Comparison of ENCODE assay signal across 12 cellular contexts in the genomic region with DNA sequence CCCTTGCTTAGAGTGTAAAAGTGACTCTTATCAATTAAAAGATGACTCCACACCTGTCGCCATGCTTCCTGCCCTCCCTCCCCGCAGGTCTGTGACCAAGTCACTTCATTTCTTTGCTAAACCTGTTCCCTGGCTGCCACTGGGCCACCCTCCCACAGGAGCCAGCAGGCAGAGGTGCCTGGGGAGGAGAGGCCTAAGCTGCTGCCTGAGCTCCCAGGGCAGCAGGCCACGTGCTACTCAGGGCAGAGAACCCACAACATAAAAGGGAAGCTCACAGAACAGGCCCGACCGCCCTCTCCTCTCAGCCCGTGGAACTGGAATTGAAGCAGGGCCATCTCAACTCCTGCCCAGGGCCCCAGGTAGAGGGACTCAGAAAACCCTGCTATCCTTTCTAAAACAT. TPM values are rescaled to one million over a fixed set of nuclear protein-coding genes. Genes with fewer than 3 reads are reported as not detected.
A peak's percentile ranks its signal among the peaks of the same experiment; 100 is the strongest.
DNase-seq lines count a peak whose midpoint lies in the region; ATAC-seq, FAIRE-seq and TF ChIP-seq lines count a peak whose summit lies in the region.
"Had no signal": no experiment of that assay in that cellular context is flagged by ENCODE, and none has a peak within 500 bp of the region (broad histone marks: within the 10 kb centered on the region; RNA-seq: fewer than 3 reads in every experiment).

No MANE protein-coding gene starts in this region.

- no peak overlapping the region for H3K4me3 Mint-ChIP-seq in activated T-cell treated with anti-CD3 and anti-CD28 coated beads, Interleukin-2, amount 50 U/mL, for 24 hours
- peak overlapping the region in 1 of 2 donors; percentile 43 for H3K4me3 Mint-ChIP-seq in activated T-cell treated with anti-CD3 and anti-CD28 coated beads, Interleukin-2, amount 50 U/mL, for 72 hours

- no peak for FAIRE-seq in K562 (lab: Jason Lieb, UNC)
- FAIRE-seq: GM18507 had no signal

- H3K9me3 Mint-ChIP-seq in activated T-cell treated with anti-CD3 and anti-CD28 coated beads, Interleukin-2, amount 50 U/mL, for 24 hours: no peaks in the 10 kb centered on the region
- no peaks in the 10 kb centered on the region for H3K9me3 Mint-ChIP-seq in activated T-cell treated with anti-CD3 and anti-CD28 coated beads, Interleukin-2, amount 50 U/mL, for 72 hours

- intact Hi-C loops in K562 (cut with micrococcal nuclease): loop anchor here (10.0 kb wide), 1 partner anchor 219 kb away; the partner anchor contains the start of gene COG2
- intact Hi-C loops in lower leg skin (cut with DNase I; ENCODE audit: low total_unique reads): no loop called here

- peak overlapping the region in 1 of 2 experiments; percentile 9; a peak in 1 of 4 replicates for H3K9ac ChIP-seq in K562 (ENCODE audit: insufficient read depth in 1 of 2, low read depth in 2 of 2, low read length in 2 of 2)

- TF ChIP-seq POLR2A in K562 (conservative IDR thresholded peaks at IDR 0.05) (no peak), lower leg skin (IDR thresholded peaks at IDR 0.05) (no peak)

- no TSS peak for BruUV-seq in K562 (replicated peaks; lab: Mats Ljungman, UMichigan)

- TF ChIP-seq CTCF in K562 (IDR thresholded peaks at IDR 0.05 in 2 of 3, conservative IDR thresholded peaks at IDR 0.05 in 1 of 3; ENCODE audit: insufficient read depth in 2 of 3, low read depth in 1 of 3, low read length in 3 of 3) (no peak), lower leg skin (IDR thresholded peaks at IDR 0.05) (no peak)

- H2AFZ ChIP-seq in K562 (ENCODE audit: low read depth, low read length): 0 out of 2 replicates have a peak overlapping the region, but pooled peaks have one; percentile 4

- CTCF ChIA-PET in K562 (lab: Yijun Ruan, JAX; ENCODE audit: low intra/inter-chr PET ratio): no interaction called here

- H3K4me1 Mint-ChIP-seq in activated T-cell treated with anti-CD3 and anti-CD28 coated beads, Interleukin-2, amount 50 U/mL, for 24 hours (ENCODE audit: low read depth): peaks cover 26% of the 10 kb centered on the region
- H3K4me1 Mint-ChIP-seq in activated T-cell treated with anti-CD3 and anti-CD28 coated beads, Interleukin-2, amount 50 U/mL, for 72 hours (ENCODE audit: low read depth): peaks cover 57% of the 10 kb centered on the region

- H3K27ac Mint-ChIP-seq in activated T-cell treated with anti-CD3 and anti-CD28 coated beads, Interleukin-2, amount 50 U/mL, for 24 hours: peak overlapping the region; percentile 26
- no peak overlapping the region for H3K27ac Mint-ChIP-seq in activated T-cell treated with anti-CD3 and anti-CD28 coated beads, Interleukin-2, amount 50 U/mL, for 72 hours

- ATAC-seq in activated T-cell treated with anti-CD3 and anti-CD28 coated beads, Interleukin-2, amount 50 U/mL, for 72 hours (replicated peaks in 1 of 2): no peak
- no peak for ATAC-seq in K562
- ATAC-seq in HG03095 (IDR thresholded peaks at IDR 0.05; ENCODE audit: unreplicated experiment): no peak

- H3K9me1 ChIP-seq in K562 (ENCODE audit: control insufficient read depth, insufficient read depth, low read length): peaks cover 3% of the 10 kb centered on the region

- H3K4me1 ChIP-seq in K562 (replicated peaks in 1 of 2; ENCODE audit: control insufficient read depth in 2 of 2, insufficient read depth in 2 of 2, low read length in 2 of 2): peaks cover 11 to 19% of the 10 kb centered on the region in 2 experiments; a peak in 4 of 5 replicates

- peaks cover 1% of the 10 kb centered on the region for H3K36me3 Mint-ChIP-seq in activated T-cell treated with anti-CD3 and anti-CD28 coated beads, Interleukin-2, amount 50 U/mL, for 24 hours (ENCODE audit: low read depth)
- H3K36me3 Mint-ChIP-seq in activated T-cell treated with anti-CD3 and anti-CD28 coated beads, Interleukin-2, amount 50 U/mL, for 72 hours (ENCODE audit: insufficient read depth in 2 of 2): peaks cover 0 to 1% of the 10 kb centered on the region in 2 donors

- TF ChIP-seq EP300 in K562 (IDR thresholded peaks at IDR 0.05; ENCODE audit: low read length): no peak

- H3K4me3 ChIP-seq in K562 (no peak overlapping the region), lower leg skin (ENCODE audit: low read depth, poor library complexity, severe bottlenecking) (no peak overlapping the region)

- peaks cover 4% of the 10 kb centered on the region; the same call in 1 of the 3 replicates for H3K79me2 ChIP-seq in K562 (ENCODE audit: control insufficient read depth, insufficient read depth, low read length)

- H3K36me3 ChIP-seq in K562 (ENCODE audit: control insufficient read depth, insufficient read depth, low read length): no peaks in the 10 kb centered on the region

- peaks cover 10% of the 10 kb centered on the region for H3K27me3 Mint-ChIP-seq in activated T-cell treated with anti-CD3 and anti-CD28 coated beads, Interleukin-2, amount 50 U/mL, for 24 hours
- peaks cover 13% of the 10 kb centered on the region for H3K27me3 Mint-ChIP-seq in activated T-cell treated with anti-CD3 and anti-CD28 coated beads, Interleukin-2, amount 50 U/mL, for 72 hours (ENCODE audit: low read depth)

- H4K20me1 ChIP-seq in K562 (replicated peaks; ENCODE audit: control insufficient read depth, insufficient read depth, low read length): no peaks in the 10 kb centered on the region

- H3K4me2 ChIP-seq in K562 (ENCODE audit: insufficient read depth, low read length): peak overlapping the region; percentile 10; the same call in 1 of the 2 replicates

- in situ Hi-C loops in K562 (cut with MboI): no loop called here

- POLR2A ChIA-PET in K562 (lab: Yijun Ruan, JAX): interaction anchor here (0.6 to 2.4 kb wide), 4 partner anchors 10 to 89 kb away, joined by 3 to 13 read pairs (median 4); no protein-coding TSS in a partner anchor

- DNase-seq in activated T-cell treated with anti-CD3 and anti-CD28 coated beads, Interleukin-2, amount 50 U/mL, for 24 hours: no peak
- DNase-seq in activated T-cell treated with anti-CD3 and anti-CD28 coated beads, Interleukin-2, amount 50 U/mL, for 72 hours: no peak
- DNase-seq in K562 (ENCODE audit: extremely low read depth in 1 of 4, low spot score in 3 of 4) (peak in 1 of 4 experiments; percentile 18), lower leg skin (ENCODE audit: low spot score in 2 of 2) (peak; percentile 44 to 89), ureter (ENCODE audit: low spot score) (peak; percentile 73), T-helper 9 cell (no peak), SHP77 (lab: John Stamatoyannopoulos, UW) (no peak)
- DNase-seq: activated CD4-positive, alpha-beta T cell treated with anti-CD3 and anti-CD28 coated beads, Interleukin-2, amount 50 U/mL, for 48 hours; midbrain; NCI-H446 treated with DMSO at 0.1 percent for 48 hours had no signal

- 34% methylated on average over 6 of the region's 6 CpGs for WGBS in K562 (ENCODE audit: insufficient coverage, low coverage, missing lambda C conversion rate)
- 34 to 38% methylated on average over 6 of the region's 6 CpGs for WGBS in lower leg skin, 2 donors

- no peak for TF ChIP-seq RAD21 in K562 (CRISPR knock-in tag; conservative IDR thresholded peaks at IDR 0.05 in 1 of 2, IDR thresholded peaks at IDR 0.05 in 1 of 2)

- H3K27me3 ChIP-seq in K562 (ENCODE audit: control insufficient read depth in 2 of 2, insufficient read depth in 2 of 2, low read length in 2 of 2): no peaks in the 10 kb centered on the region

- no peaks in the 10 kb centered on the region for H3K9me3 ChIP-seq in K562 (replicated peaks; ENCODE audit: control insufficient read depth, insufficient read depth, low read depth, low read length)

- no peak overlapping the region for H3K27ac ChIP-seq in K562 (ENCODE audit: extremely low read depth, low read depth, low read length)

TF ChIP-seq in K562, 482 proteins besides CTCF, POLR2A, EP300 and RAD21:
- TF ChIP-seq USF1 (CRISPR knock-in tag; IDR thresholded peaks at IDR 0.05) (peak; percentile 43), MAX (CRISPR knock-in tag; IDR thresholded peaks at IDR 0.05) (peak; percentile 74), L3MBTL2 (IDR thresholded peaks at IDR 0.05) (peak; percentile 70), C11orf30 (IDR thresholded peaks at IDR 0.05; ENCODE audit: low read depth) (no peak), GTF2A2 (tag; IDR thresholded peaks at IDR 0.05) (no peak), OTX1 (CRISPR knock-in tag; IDR thresholded peaks at IDR 0.05) (no peak), RFX1 (IDR thresholded peaks at IDR 0.05) (no peak), MYC (IDR thresholded peaks at IDR 0.05; ENCODE audit: low read depth, low read length) (peak; percentile 37; the same call in 1 of the 2 replicates), MYC (CRISPR knock-in tag; IDR thresholded peaks at IDR 0.05; ENCODE audit: borderline replicate concordance, low read depth) (no peak)

RNA-seq across cellular contexts. Expression of gene C1orf198, which starts 4.9 kb away (rescaled TPM):
- total RNA-seq in activated T-cell treated with anti-CD3 and anti-CD28 coated beads, Interleukin-2, amount 50 U/mL, for 72 hours: 1 to 10 TPM; 5.4 to 7.6 TPM
- 4.8 and 5.8 TPM in 2 replicates for total RNA-seq in K562 (2011; cell fraction: chromatin; rRNA removed; ENCODE audit: low replicate concordance)
- total RNA-seq in K562 (2011; cell fraction: nucleolus; rRNA removed): 4.3 and 4.8 TPM in 2 replicates
- 5.3 and 6.9 TPM in 2 replicates for total RNA-seq in K562 (2011; cell fraction: nucleoplasm; rRNA removed)
- 10.8 and 11.9 TPM in 2 replicates for total RNA-seq in K562 (2014; rRNA removed)
- 7.6 and 7.9 TPM in 2 replicates for total RNA-seq in K562 (2014; rRNA removed; fragmentation: Illumina TruSeq; extraction: Trizol)
- total RNA-seq in K562 (2015; rRNA removed; fragmentation: Illumina TruSeq; extraction: Trizol): 9.5 and 10.2 TPM in 2 replicates
- 13.4 and 15.3 TPM in 2 replicates for total RNA-seq in K562 (2021)
- polyA plus RNA-seq in K562 (2011; rRNA removed): 8.6 and 15.1 TPM in 2 replicates
- polyA plus RNA-seq in K562 (2011; cell fraction: cytosol; rRNA removed): 10.8 and 13.9 TPM in 2 replicates
- 5.1 and 6.2 TPM in 2 replicates for polyA plus RNA-seq in K562 (2011; cell fraction: nucleus; rRNA removed)
- 7.7 and 9.1 TPM in 2 replicates for polyA plus RNA-seq in K562 (2012)
- 10.7 and 11.2 TPM in 2 replicates for polyA plus RNA-seq in K562 (2014; fragmentation: Illumina TruSeq; extraction: Trizol)
- polyA plus RNA-seq in K562 (2014; fragmentation: Nextera tagmentation; extraction: Ambion mirVana): 1 to 10 TPM; 2.0 to 2.2 TPM
- polyA plus RNA-seq in K562 (2014; rRNA removed): 10.4 and 13.5 TPM in 2 replicates
- polyA minus RNA-seq in K562 (2011; rRNA and poly(A)+ RNA removed): 8.2 and 19.0 TPM in 2 replicates
- 8.6 and 14.5 TPM in 2 replicates for polyA minus RNA-seq in K562 (2011; cell fraction: cytosol; rRNA and poly(A)+ RNA removed)
- 4.8 TPM in 2 replicates for polyA minus RNA-seq in K562 (2011; cell fraction: nucleus; rRNA and poly(A)+ RNA removed)
- total RNA-seq in lower leg skin: 10 to 100 TPM; 71.1 to 80.1 (median 73.3) TPM
- 42.2 TPM for total RNA-seq in ureter

Comparison
In these comparisons a context has a peak if more than half of its experiments do, and no peak if none do; other contexts are left out.
1. DNase-seq: peak in lower leg skin (2 of 2) and ureter (single experiment); none in activated T-cell treated with anti-CD3 and anti-CD28 coated beads, Interleukin-2, amount 50 U/mL, for 24 hours (single experiment), activated T-cell treated with anti-CD3 and anti-CD28 coated beads, Interleukin-2, amount 50 U/mL, for 72 hours (0 of 2), T-helper 9 cell (single experiment) and SHP77 (0 of 2).